Comparison of ENCODE assay signal across 1 cellular context in the genomic region with DNA sequence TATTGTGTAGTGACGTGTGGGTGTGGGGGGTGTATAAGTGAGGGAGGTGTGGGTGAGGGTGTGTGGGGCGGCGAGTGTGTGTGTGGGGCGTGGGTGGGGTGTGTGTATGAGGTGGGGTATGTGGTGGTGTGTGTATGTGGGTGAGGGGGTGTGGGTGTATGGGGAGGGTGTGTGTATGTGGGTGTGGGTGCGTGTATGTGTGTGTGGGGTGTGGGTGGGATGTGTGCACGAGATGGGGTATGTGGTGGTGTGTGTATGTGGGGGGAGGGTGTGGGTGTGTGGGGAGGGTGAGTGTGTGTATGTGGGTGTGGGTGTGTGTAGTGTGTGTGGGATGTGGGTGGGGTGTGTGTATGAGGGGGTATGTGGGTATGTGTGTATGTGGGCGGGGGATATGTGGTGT.
TF ChIP-seq lines count a peak whose summit lies in the region.

No MANE protein-coding gene starts in this region.

TF ChIP-seq in H1, 55 proteins besides CTCF, POLR2A, EP300 and RAD21 (continued from another document):
- no peak for TF ChIP-seq CTBP2 (IDR thresholded peaks at IDR 0.05; ENCODE audit: borderline replicate concordance, insufficient read depth, insufficient read length, low read length)
- TF ChIP-seq ATF2 (IDR thresholded peaks at IDR 0.05; ENCODE audit: low read length) = no peak
- TF ChIP-seq SP1 (IDR thresholded peaks at IDR 0.05; ENCODE audit: low read depth, low read length) = no peak
- no peak for TF ChIP-seq SIN3A (conservative IDR thresholded peaks at IDR 0.05 in 1 of 2, IDR thresholded peaks at IDR 0.05 in 1 of 2; ENCODE audit: low read depth in 1 of 2, low read length in 2 of 2)
- TF ChIP-seq USF2 (IDR thresholded peaks at IDR 0.05; ENCODE audit: low read length) = no peak
- TF ChIP-seq CBX5 (IDR thresholded peaks at IDR 0.05; ENCODE audit: low read depth, low read length) = no peak
- no peak for TF ChIP-seq SIRT6 (IDR thresholded peaks at IDR 0.05; ENCODE audit: low read length)
- no peak for TF ChIP-seq EZH2 (IDR thresholded peaks at IDR 0.05; ENCODE audit: low read depth, low read length, severe bottlenecking)
TF ChIP-seq in H1: peak in this region for 0.
